In genomic region chr10:36559990-36560389, GRCh38 we compare ENCODE assay signal across 17 cellular contexts.
A peak's percentile ranks its signal among the peaks of the same experiment; 100 is the strongest.
DNase-seq lines count a peak whose midpoint lies in the region; ATAC-seq and TF ChIP-seq lines count a peak whose summit lies in the region.
"Had no signal": no experiment of that assay in that cellular context is flagged by ENCODE, and none has a peak within 500 bp of the region (broad histone marks: within the 10 kb centered on the region; RNA-seq: fewer than 3 reads in every experiment).

No MANE protein-coding gene starts in this region.

- H2AFZ ChIP-seq in GM23338, result peak overlapping the region; percentile 44; the same call in 1 of the 2 replicates

- no peaks in the 10 kb centered on the region for H3K27me3 ChIP-seq in GM23338 (ENCODE audit: insufficient read depth)
- no peaks in the 10 kb centered on the region for H3K27me3 ChIP-seq in aorta (ENCODE audit: control insufficient read depth in 1 of 2, insufficient read depth in 2 of 2, low read length in 1 of 2)

- 70 to 71% methylated on average over 1 of the region's 1 CpG for WGBS in aorta, 2 donors

- H3F3A ChIP-seq in GM23338 (replicated peaks; ENCODE audit: low read depth), result no peaks in the 10 kb centered on the region

- H3K4me1 ChIP-seq in GM23338 (ENCODE audit: insufficient read depth), result no peaks in the 10 kb centered on the region
- H3K4me1 ChIP-seq in aorta (ENCODE audit: control insufficient read depth in 1 of 2, insufficient read depth in 2 of 2, low read length in 2 of 2), result no peaks in the 10 kb centered on the region
- H3K4me1 ChIP-seq: Caco-2 had no signal

- peak; percentile 57 for ATAC-seq in Right ventricle myocardium inferior
- no peak for ATAC-seq in GM23338
- peak; percentile 57 for ATAC-seq in aorta (ENCODE audit: low FRiP score)
- ATAC-seq: K562, Panc1 had no signal

- H3K36me3 Mint-ChIP-seq in GM23338 (ENCODE audit: low read depth) (no peaks in the 10 kb centered on the region), nephron progenitor cell (ENCODE audit: low read depth) (no peaks in the 10 kb centered on the region)

- no peaks in the 10 kb centered on the region for H3K79me2 ChIP-seq in GM23338 (replicated peaks; ENCODE audit: insufficient read depth)

- intact Hi-C loops in Right ventricle myocardium inferior (cut with DNase I), result no loop called here
- intact Hi-C loops in cardiac septum (cut with DNase I), result no loop called here
- intact Hi-C loops in aorta (cut with DNase I), result no loop called here

- H3K27me3 Mint-ChIP-seq in GM23338 (ENCODE audit: insufficient read depth, low read depth, poor library complexity) (no peaks in the 10 kb centered on the region), nephron progenitor cell (ENCODE audit: low read depth, poor library complexity) (no peaks in the 10 kb centered on the region)

- no peak for TF ChIP-seq CTCF in GM23338 (conservative IDR thresholded peaks at IDR 0.05; ENCODE audit: low read depth in 2 of 2)
- no peak for TF ChIP-seq CTCF in fibroblast of mammary gland (conservative IDR thresholded peaks at IDR 0.05; ENCODE audit: control insufficient read depth, insufficient read depth, low read depth, low read length)
- TF ChIP-seq CTCF in nephron progenitor cell (IDR thresholded peaks at IDR 0.05), result no peak

- H4K20me1 ChIP-seq in GM23338 (replicated peaks; ENCODE audit: insufficient read depth), result no peaks in the 10 kb centered on the region

- H3K4me3 Mint-ChIP-seq in GM23338, result no peak overlapping the region
- no peak overlapping the region for H3K4me3 Mint-ChIP-seq in nephron progenitor cell

- H3K9me3 ChIP-seq in aorta (ENCODE audit: control insufficient read depth, low read length), result no peaks in the 10 kb centered on the region
- H3K9me3 ChIP-seq: Caco-2 had no signal

- H3K9me2 ChIP-seq in GM23338 (ENCODE audit: insufficient read depth), result no peaks in the 10 kb centered on the region; the same call in 1 of the 2 replicates

- H3K27ac ChIP-seq in GM23338 (ENCODE audit: low read depth) (no peak overlapping the region), aorta (ENCODE audit: low read depth in 1 of 2, low read length in 2 of 2) (no peak overlapping the region)
- H3K27ac ChIP-seq: HL-60 had no signal

- DNase-seq in Right ventricle myocardium inferior (ENCODE audit: missing footprints) (no peak), cardiac septum (ENCODE audit: low spot score) (no peak), GM23338 (ENCODE audit: low spot score) (no peak), fibroblast of mammary gland (ENCODE audit: low read depth) (peak; percentile 43), aorta (no peak), nephron progenitor cell (no peak), NCI-H2171 treated with DMSO at 0.1 percent for 48 hours (lab: John Stamatoyannopoulos, UW) (no peak), LoVo (ENCODE audit: low spot score) (no peak)
- DNase-seq: 8988T, AML-193, Caco-2, NCI-H1048, NCI-H1694, SHP77 treated with DMSO at 0.1 percent for 48 hours had no signal

- H3K4me3 ChIP-seq in GM23338 (no peak overlapping the region), fibroblast of mammary gland (ENCODE audit: control insufficient read depth, low read depth, low read length) (no peak overlapping the region), aorta (ENCODE audit: low read length in 2 of 2) (no peak overlapping the region)
- H3K4me3 ChIP-seq: K562 had no signal

- H3K36me3 ChIP-seq in GM23338 (ENCODE audit: insufficient read depth) (no peaks in the 10 kb centered on the region), aorta (ENCODE audit: control insufficient read depth in 1 of 2, insufficient read depth in 2 of 2, low read length in 1 of 2) (no peaks in the 10 kb centered on the region)

- H3K9me3 Mint-ChIP-seq in GM23338 (no peaks in the 10 kb centered on the region), nephron progenitor cell (no peaks in the 10 kb centered on the region)

- no peak overlapping the region for H3K4me2 ChIP-seq in GM23338

- no peak overlapping the region for H3K27ac Mint-ChIP-seq in GM23338
- no peak overlapping the region for H3K27ac Mint-ChIP-seq in nephron progenitor cell

- H3K4me1 Mint-ChIP-seq in GM23338 (no peaks in the 10 kb centered on the region), nephron progenitor cell (peaks cover 5% of the 10 kb centered on the region)

TF ChIP-seq in GM23338, 12 proteins besides CTCF, POLR2A, EP300 and RAD21 (continues in another document):
- TF ChIP-seq ZNF462 (CRISPR knock-in tag; IDR thresholded peaks at IDR 0.05) (no peak), REST (IDR thresholded peaks at IDR 0.05; ENCODE audit: unreplicated experiment) (no peak), STAT1 (IDR thresholded peaks at IDR 0.05; ENCODE audit: unreplicated experiment) (no peak)
